Comparison of ENCODE assay signal across 11 cellular contexts in the genomic region with DNA sequence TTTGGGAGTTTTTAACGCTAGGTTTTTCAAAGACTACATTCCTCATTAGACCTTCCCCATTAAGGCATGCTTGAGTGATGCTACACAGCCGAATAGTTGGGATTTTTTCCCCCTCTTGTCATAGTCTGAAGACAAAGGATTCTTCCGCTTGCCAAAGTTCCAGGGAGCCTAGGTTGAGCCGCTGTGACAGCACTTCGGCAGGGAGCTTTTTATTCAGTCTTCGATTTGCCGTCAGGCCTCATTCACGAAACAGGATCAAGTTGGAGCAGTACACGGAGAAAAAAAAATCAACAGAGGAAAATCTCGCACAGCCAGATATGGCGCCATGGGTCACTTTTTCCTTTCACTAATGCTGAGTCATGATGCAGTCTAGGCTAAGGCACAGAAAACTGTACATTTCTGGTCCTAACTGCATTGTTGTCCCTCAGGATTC. TPM values are rescaled to one million over a fixed set of nuclear protein-coding genes. Genes with fewer than 3 reads are reported as not detected.
DNase-seq lines count a peak whose midpoint lies in the region; FAIRE-seq and TF ChIP-seq lines count a peak whose summit lies in the region.
"Had no signal": no experiment of that assay in that cellular context is flagged by ENCODE, and none has a peak within 500 bp of the region (broad histone marks: within the 10 kb centered on the region; RNA-seq: fewer than 3 reads in every experiment).

No MANE protein-coding gene starts in this region.

- H3K27me3 ChIP-seq in hepatocyte = no peaks in the 10 kb centered on the region

- peak overlapping the region; percentile 29 for H3K4me2 ChIP-seq in hepatocyte

- H3K27ac Mint-ChIP-seq in brain = peak overlapping the region; percentile 95 to 98 (median 98)
- H3K27ac Mint-ChIP-seq: activated CD4-positive, alpha-beta memory T cell treated with anti-CD3 and anti-CD28 coated beads, Interleukin-2, amount 10 ng/mL, durations not matched to agents 7 days and 5 days; IgD-negative memory B cell had no signal

- WGBS in hepatocyte (ENCODE audit: low lambda C conversion rate, missing lambda C conversion rate) = 57% methylated on average over 11 of the region's 11 CpGs

- no peaks in the 10 kb centered on the region for H3K36me3 ChIP-seq in hepatocyte (replicated peaks; ENCODE audit: insufficient read depth, low read depth)

- no peaks in the 10 kb centered on the region for H3K9me3 ChIP-seq in hepatocyte (ENCODE audit: low read depth)

- peak; percentile 15 for DNase-seq in H54 (ENCODE audit: insufficient read length, low spot score)
- DNase-seq in hepatocyte (ENCODE audit: low spot score) = peak; percentile 30
- DNase-seq in retinal pigment epithelial cell (ENCODE audit: low read depth) = peak; percentile 94
- no peak for DNase-seq in HEK293T (ENCODE audit: extremely low spot score)
- DNase-seq in DMS153 treated with DMSO at 0.1 percent for 48 hours (lab: John Stamatoyannopoulos, UW; ENCODE audit: unreplicated experiment) = no peak
- DNase-seq in NCI-H524 treated with DMSO at 0.1 percent for 48 hours (lab: John Stamatoyannopoulos, UW) = no peak
- DNase-seq in activated CD4-positive, alpha-beta T cell treated with anti-CD3 and anti-CD28 coated beads, Interleukin-2, amount 50 U/mL, for 1 hour = no peak
- DNase-seq: activated CD4-positive, alpha-beta memory T cell treated with anti-CD3 and anti-CD28 coated beads, Interleukin-2, amount 10 ng/mL, durations not matched to agents 7 days and 5 days; stimulated activated naive CD4-positive, alpha-beta T cell had no signal

- H3K4me3 ChIP-seq in hepatocyte (no peak overlapping the region), retinal pigment epithelial cell (ENCODE audit: low read length) (peak overlapping the region; percentile 35)

- POLR2A ChIA-PET in HEK293T (lab: Yijun Ruan, JAX) = no interaction called here

- TF ChIP-seq CTCF in brain (conservative IDR thresholded peaks at IDR 0.05) (no peak), hepatocyte (IDR thresholded peaks at IDR 0.05; ENCODE audit: poor library complexity) (no peak), retinal pigment epithelial cell (conservative IDR thresholded peaks at IDR 0.05; ENCODE audit: low read depth, low read length) (no peak)

- peak; percentile 50 for FAIRE-seq in H54 (lab: Jason Lieb, UNC)

- H2AFZ ChIP-seq in hepatocyte = peak overlapping the region; percentile 57

- no peaks in the 10 kb centered on the region for H3K27me3 Mint-ChIP-seq in brain

- H3K27ac ChIP-seq in hepatocyte = peak overlapping the region; percentile 62

- CTCF ChIA-PET in HEK293T (lab: Yijun Ruan, JAX) = no interaction called here

- no peaks in the 10 kb centered on the region for H3K79me2 ChIP-seq in hepatocyte

- H3K9me2 ChIP-seq in hepatocyte (replicated peaks; ENCODE audit: insufficient read depth) = no peaks in the 10 kb centered on the region

- H3K36me3 Mint-ChIP-seq in brain = peaks cover 20% of the 10 kb centered on the region
- H3K36me3 Mint-ChIP-seq: IgD-negative memory B cell had no signal

- TF ChIP-seq POLR2A in H54 (IDR thresholded peaks at IDR 0.05; ENCODE audit: low read depth, low read length) = peak; percentile 27; the same call in 1 of the 2 replicates

- H3K4me3 Mint-ChIP-seq in brain = peak overlapping the region; percentile 71 to 84 (median 80)
- H3K4me3 Mint-ChIP-seq: activated CD4-positive, alpha-beta memory T cell treated with anti-CD3 and anti-CD28 coated beads, Interleukin-2, amount 10 ng/mL, durations not matched to agents 7 days and 5 days; IgD-negative memory B cell had no signal

- H3K4me1 ChIP-seq in hepatocyte (ENCODE audit: insufficient read depth) = peaks cover 12% of the 10 kb centered on the region

- peaks cover 45% of the 10 kb centered on the region for H3K4me1 Mint-ChIP-seq in brain
- H3K4me1 Mint-ChIP-seq: activated CD4-positive, alpha-beta memory T cell treated with anti-CD3 and anti-CD28 coated beads, Interleukin-2, amount 10 ng/mL, durations not matched to agents 7 days and 5 days; IgD-negative memory B cell had no signal

- no peaks in the 10 kb centered on the region for H4K20me1 ChIP-seq in hepatocyte (ENCODE audit: insufficient read depth, poor library complexity, severe bottlenecking)

- peaks cover 20 to 33% (median 20%) of the 10 kb centered on the region in 5 experiments for H3K9me3 Mint-ChIP-seq in brain

TF ChIP-seq in HEK293T, 16 proteins besides CTCF, POLR2A, EP300 and RAD21:
- TF ChIP-seq, protein P1, sequence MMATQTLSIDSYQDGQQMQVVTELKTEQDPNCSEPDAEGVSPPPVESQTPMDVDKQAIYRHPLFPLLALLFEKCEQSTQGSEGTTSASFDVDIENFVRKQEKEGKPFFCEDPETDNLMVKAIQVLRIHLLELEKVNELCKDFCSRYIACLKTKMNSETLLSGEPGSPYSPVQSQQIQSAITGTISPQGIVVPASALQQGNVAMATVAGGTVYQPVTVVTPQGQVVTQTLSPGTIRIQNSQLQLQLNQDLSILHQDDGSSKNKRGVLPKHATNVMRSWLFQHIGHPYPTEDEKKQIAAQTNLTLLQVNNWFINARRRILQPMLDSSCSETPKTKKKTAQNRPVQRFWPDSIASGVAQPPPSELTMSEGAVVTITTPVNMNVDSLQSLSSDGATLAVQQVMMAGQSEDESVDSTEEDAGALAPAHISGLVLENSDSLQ (IDR thresholded peaks at IDR 0.05) = no peak

RNA-seq across cellular contexts. Expression of a gene that starts 24.3 kb away (rescaled TPM):
- polyA plus RNA-seq in brain (ENCODE audit: insufficient read depth, low read depth, low replicate concordance) (30.9 TPM), hepatocyte (35.0 and 42.6 TPM in 2 replicates)
- total RNA-seq in hepatocyte = 58.8 and 63.1 TPM in 2 replicates
- total RNA-seq: activated CD4-positive, alpha-beta memory T cell treated with anti-CD3 and anti-CD28 coated beads, Interleukin-2, amount 10 ng/mL, durations not matched to agents 7 days and 5 days had no signal
- polyA plus RNA-seq: IgD-negative memory B cell had no signal

RNA-seq across cellular contexts. Expression of a gene that starts 38.4 kb away (rescaled TPM):
- polyA plus RNA-seq in brain (ENCODE audit: insufficient read depth, low read depth, low replicate concordance) (not detected), hepatocyte (0.04 TPM in 1 of 2 replicates, not detected in the other)
- not detected in 2 replicates for total RNA-seq in hepatocyte
- total RNA-seq: activated CD4-positive, alpha-beta memory T cell treated with anti-CD3 and anti-CD28 coated beads, Interleukin-2, amount 10 ng/mL, durations not matched to agents 7 days and 5 days had no signal
- polyA plus RNA-seq: IgD-negative memory B cell had no signal

Comparison
In these comparisons a context has a peak if more than half of its experiments do, and no peak if none do; other contexts are left out.
1. DNase-seq: peak in H54 (single experiment), hepatocyte (single experiment) and retinal pigment epithelial cell (single experiment); none in HEK293T (single experiment), DMS153 treated with DMSO at 0.1 percent for 48 hours (single experiment), NCI-H524 treated with DMSO at 0.1 percent for 48 hours (single experiment) and activated CD4-positive, alpha-beta T cell treated with anti-CD3 and anti-CD28 coated beads, Interleukin-2, amount 50 U/mL, for 1 hour (single experiment).